In the genomic region with DNA sequence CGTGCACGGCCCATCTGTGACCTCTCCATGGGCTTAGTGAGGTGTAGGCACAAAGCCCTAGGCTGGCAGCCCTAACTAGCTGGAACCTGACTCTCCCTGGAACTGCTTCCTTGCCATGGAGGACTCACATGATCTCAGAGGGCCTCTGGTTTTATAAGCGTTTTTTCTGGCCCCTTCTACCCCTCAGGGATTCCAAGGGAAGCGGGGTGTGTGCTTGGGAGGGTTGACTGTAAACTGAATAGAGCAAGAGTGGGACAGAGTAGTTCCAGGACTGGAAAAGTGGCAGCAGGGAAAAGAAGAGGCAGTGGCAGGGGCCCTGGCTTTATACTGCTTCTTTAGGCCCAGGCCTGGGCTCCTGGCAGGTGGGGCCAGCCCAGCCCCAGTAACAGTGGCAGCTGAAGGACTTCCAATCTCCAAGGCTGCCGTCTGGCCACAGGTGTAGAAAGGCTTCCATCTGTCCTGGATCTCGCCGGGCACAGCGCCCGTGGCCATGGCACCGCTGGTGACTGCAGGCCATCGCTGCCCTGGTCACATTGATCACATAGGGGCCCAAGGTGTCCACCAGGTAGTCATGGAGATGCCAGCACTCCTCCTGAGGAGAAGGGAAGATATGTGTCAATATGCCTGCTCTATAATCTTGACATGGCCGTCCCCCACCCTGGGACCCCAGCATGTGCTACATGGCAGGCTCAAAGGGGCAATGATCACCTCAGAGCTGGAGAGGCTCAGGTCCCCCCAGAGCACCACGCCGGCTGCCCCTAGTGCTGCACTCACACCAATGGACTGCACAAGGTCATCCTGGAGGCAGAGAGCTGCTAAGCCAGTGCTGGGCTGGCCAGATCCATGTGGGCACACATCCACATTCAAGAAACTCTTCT, we compare ENCODE assay signal across 10 cellular contexts. TPM values are rescaled to one million over a fixed set of nuclear protein-coding genes. Genes with fewer than 3 reads are reported as not detected.
DNase-seq lines count a peak whose midpoint lies in the region; ATAC-seq and TF ChIP-seq lines count a peak whose summit lies in the region.
"Had no signal": no experiment of that assay in that cellular context is flagged by ENCODE, and none has a peak within 500 bp of the region (broad histone marks: within the 10 kb centered on the region; RNA-seq: fewer than 3 reads in every experiment).

No MANE protein-coding gene starts in this region.

- TF ChIP-seq CTCF in HL-60 (IDR thresholded peaks at IDR 0.05; ENCODE audit: insufficient read depth, low read length) (no peak), smooth muscle cell (IDR thresholded peaks at IDR 0.05; ENCODE audit: borderline replicate concordance, insufficient read depth, poor library complexity, severe bottlenecking) (no peak)

- no peaks in the 10 kb centered on the region for H3K9me3 Mint-ChIP-seq in activated CD8-positive, alpha-beta T cell treated with anti-CD3 and anti-CD28 coated beads, Interleukin-2, amount 10 ng/mL, durations not matched to agents 7 days and 5 days (ENCODE audit: insufficient read depth)

- no peaks in the 10 kb centered on the region for H3F3A ChIP-seq in smooth muscle cell (ENCODE audit: low read depth)

- H3K27ac ChIP-seq in HL-60 (replicated peaks) (peak overlapping the region; percentile 85), right cardiac atrium (ENCODE audit: low read length) (peak overlapping the region; percentile 80), smooth muscle cell (ENCODE audit: low read depth) (peak overlapping the region; percentile 10)

- DNase-seq in HL-60 (ENCODE audit: low read depth in 1 of 2, low spot score in 1 of 2) (no peak), right cardiac atrium (peak in 1 of 3 donors; percentile 69), smooth muscle cell (lab: John Stamatoyannopoulos, UW; ENCODE audit: unreplicated experiment) (no peak), NCI-H1930 (lab: John Stamatoyannopoulos, UW) (no peak), NOMO-1 treated with dmso at 0.1 percent for 144 hours (lab: John Stamatoyannopoulos, UW; ENCODE audit: unreplicated experiment) (no peak)
- no peak for DNase-seq in activated CD8-positive, alpha-beta T cell treated with anti-CD3 and anti-CD28 coated beads, Interleukin-2, amount 10 ng/mL, durations not matched to agents 7 days and 5 days
- DNase-seq in stimulated activated naive CD4-positive, alpha-beta T cell (lab: John Stamatoyannopoulos, UW): no peak
- DNase-seq in stimulated activated CD4-positive, alpha-beta T cell treated with anti-CD3 and anti-CD28 coated beads, Interleukin-4, amount 100 ng/mL, for 24 hours: no peak

- H3K9ac ChIP-seq in smooth muscle cell (ENCODE audit: low read depth): no peak overlapping the region

- H3K27me3 ChIP-seq in HL-60 (ENCODE audit: insufficient read depth, poor library complexity, severe bottlenecking): no peaks in the 10 kb centered on the region
- H3K27me3 ChIP-seq in right cardiac atrium (ENCODE audit: control insufficient read depth, insufficient read depth): no peaks in the 10 kb centered on the region
- no peaks in the 10 kb centered on the region for H3K27me3 ChIP-seq in smooth muscle cell (ENCODE audit: low read depth)

- CTCF ChIA-PET in activated CD8-positive, alpha-beta T cell treated with anti-CD3 and anti-CD28 coated beads, Interleukin-2, amount 10 ng/mL, durations not matched to agents 7 days and 5 days (lab: Charles Lee): interaction anchor here (0.7 to 2.2 kb wide), 10 partner anchors 10 to 99 kb away, joined by 3 to 10 read pairs (median 7); no protein-coding TSS in a partner anchor

- H3K4me3 Mint-ChIP-seq in activated CD8-positive, alpha-beta T cell treated with anti-CD3 and anti-CD28 coated beads, Interleukin-2, amount 10 ng/mL, durations not matched to agents 7 days and 5 days: peak overlapping the region; percentile 88

- H3K27me3 Mint-ChIP-seq in activated CD8-positive, alpha-beta T cell treated with anti-CD3 and anti-CD28 coated beads, Interleukin-2, amount 10 ng/mL, durations not matched to agents 7 days and 5 days (ENCODE audit: low read depth): no peaks in the 10 kb centered on the region

- POLR2A ChIA-PET in activated CD8-positive, alpha-beta T cell treated with anti-CD3 and anti-CD28 coated beads, Interleukin-2, amount 10 ng/mL, durations not matched to agents 7 days and 5 days (lab: Charles Lee): interaction anchor here (0.6 to 1.8 kb wide), 9 partner anchors 25 to 89 kb away, joined by 3 to 5 read pairs (median 4); partner anchors contain the start of genes HYAL2 and RASSF1

- no peak overlapping the region for H2AFZ ChIP-seq in smooth muscle cell (ENCODE audit: low read depth)

- H4K20me1 ChIP-seq in smooth muscle cell (ENCODE audit: low read depth): no peaks in the 10 kb centered on the region

- peak; percentile 4 for ATAC-seq in activated CD8-positive, alpha-beta T cell treated with anti-CD3 and anti-CD28 coated beads, Interleukin-2, amount 10 ng/mL, durations not matched to agents 7 days and 5 days
- ATAC-seq in right cardiac atrium: peak in 1 of 2 donors; percentile 0

- H3K4me3 ChIP-seq in HL-60 (replicated peaks; ENCODE audit: insufficient read depth, low read length): peak overlapping the region; percentile 29
- H3K4me3 ChIP-seq in right cardiac atrium (ENCODE audit: low read length): peak overlapping the region; percentile 3
- H3K4me3 ChIP-seq in smooth muscle cell: peak overlapping the region; percentile 44

- peaks cover 36% of the 10 kb centered on the region for H3K4me1 Mint-ChIP-seq in activated CD8-positive, alpha-beta T cell treated with anti-CD3 and anti-CD28 coated beads, Interleukin-2, amount 10 ng/mL, durations not matched to agents 7 days and 5 days (ENCODE audit: low read depth)

- H3K36me3 ChIP-seq in smooth muscle cell (ENCODE audit: low read depth): no peaks in the 10 kb centered on the region

- intact Hi-C loops in right cardiac atrium (cut with DNase I): no loop called here

- peaks cover 8% of the 10 kb centered on the region for H3K36me3 Mint-ChIP-seq in activated CD8-positive, alpha-beta T cell treated with anti-CD3 and anti-CD28 coated beads, Interleukin-2, amount 10 ng/mL, durations not matched to agents 7 days and 5 days (ENCODE audit: low read depth)

- H3K27ac Mint-ChIP-seq in activated CD8-positive, alpha-beta T cell treated with anti-CD3 and anti-CD28 coated beads, Interleukin-2, amount 10 ng/mL, durations not matched to agents 7 days and 5 days: peak overlapping the region; percentile 94

- H3K4me1 ChIP-seq in right cardiac atrium (ENCODE audit: control insufficient read depth, insufficient read depth, low read length): peaks cover 6% of the 10 kb centered on the region
- H3K4me1 ChIP-seq in smooth muscle cell (ENCODE audit: low read depth): peaks cover 10% of the 10 kb centered on the region

- H3K79me2 ChIP-seq in smooth muscle cell (ENCODE audit: low read depth): peaks cover 11% of the 10 kb centered on the region

- no peaks in the 10 kb centered on the region for H3K9me3 ChIP-seq in right cardiac atrium (ENCODE audit: control insufficient read depth, low read length)
- H3K9me3 ChIP-seq in smooth muscle cell (replicated peaks; ENCODE audit: low read depth): no peaks in the 10 kb centered on the region

- 65% methylated on average over 14 of the region's 14 CpGs for whole genome bisulfite sequencing in right cardiac atrium
- 82% methylated on average over 14 of the region's 14 CpGs for WGBS in smooth muscle cell (ENCODE audit: low lambda C conversion rate)

- H3K4me2 ChIP-seq in smooth muscle cell: peak overlapping the region; percentile 82

RNA-seq across cellular contexts. Expression of gene IFRD2, which starts 0.9 kb away (rescaled TPM):
- 10 to 100 TPM; 81.3 to 85.1 TPM for total RNA-seq in activated CD8-positive, alpha-beta T cell treated with anti-CD3 and anti-CD28 coated beads, Interleukin-2, amount 10 ng/mL, durations not matched to agents 7 days and 5 days
- total RNA-seq in right cardiac atrium (10 to 100 TPM; 51.0 to 67.6 (median 56.9) TPM), smooth muscle cell (19.9 and 20.8 TPM in 2 replicates)
- polyA plus RNA-seq in right cardiac atrium (50.9 TPM), smooth muscle cell (59.3 and 62.6 TPM in 2 replicates)

RNA-seq across cellular contexts. Expression of gene HYAL3, which starts 6.0 kb away (rescaled TPM):
- total RNA-seq in activated CD8-positive, alpha-beta T cell treated with anti-CD3 and anti-CD28 coated beads, Interleukin-2, amount 10 ng/mL, durations not matched to agents 7 days and 5 days: 10 to 100 TPM in 1 of 2 experiments, 1 to 10 TPM in 1; 9.7 to 12.7 TPM
- 1 to 10 TPM; 1.1 to 2.4 (median 1.7) TPM for total RNA-seq in right cardiac atrium
- 2.9 TPM for polyA plus RNA-seq in right cardiac atrium
- 1.6 and 2.5 TPM in 2 replicates for total RNA-seq in smooth muscle cell
- 3.7 and 6.7 TPM in 2 replicates for polyA plus RNA-seq in smooth muscle cell

RNA-seq across cellular contexts. Expression of gene NAA80, which starts 6.0 kb away (rescaled TPM):
- total RNA-seq in activated CD8-positive, alpha-beta T cell treated with anti-CD3 and anti-CD28 coated beads, Interleukin-2, amount 10 ng/mL, durations not matched to agents 7 days and 5 days: 10 to 100 TPM; 26.8 to 28.5 TPM
- total RNA-seq in right cardiac atrium (10 to 100 TPM in 1 of 4 donors, 1 to 10 TPM in 3; 8.1 to 11.5 (median 8.7) TPM), smooth muscle cell (11.3 and 13.0 TPM in 2 replicates)
- polyA plus RNA-seq in right cardiac atrium (11.3 TPM), smooth muscle cell (16.7 and 21.9 TPM in 2 replicates)

RNA-seq across cellular contexts. Expression of gene HYAL1, which starts 10.2 kb away (rescaled TPM):
- total RNA-seq in activated CD8-positive, alpha-beta T cell treated with anti-CD3 and anti-CD28 coated beads, Interleukin-2, amount 10 ng/mL, durations not matched to agents 7 days and 5 days: under 1 TPM in 1 of 2 experiments, not detected in 1; 0.16 TPM
- total RNA-seq in right cardiac atrium: 10 to 100 TPM; 17.8 to 33.7 (median 26.8) TPM
- 25.4 TPM for polyA plus RNA-seq in right cardiac atrium
- 0.54 and 1.0 TPM in 2 replicates for total RNA-seq in smooth muscle cell
- polyA plus RNA-seq in smooth muscle cell: 1.4 TPM in 1 of 2 replicates, not detected in the other

RNA-seq across cellular contexts. Expression of gene LSMEM2, which starts 14.3 kb away (rescaled TPM):
- total RNA-seq in activated CD8-positive, alpha-beta T cell treated with anti-CD3 and anti-CD28 coated beads, Interleukin-2, amount 10 ng/mL, durations not matched to agents 7 days and 5 days: not detected
- 10 to 100 TPM in 2 of 4 donors, 1 to 10 TPM in 2; 1.4 to 15.7 (median 8.0) TPM for total RNA-seq in right cardiac atrium
- 14.6 TPM for polyA plus RNA-seq in right cardiac atrium
- total RNA-seq in smooth muscle cell: 0.09 and 0.18 TPM in 2 replicates
- 0.87 TPM in 1 of 2 replicates, not detected in the other for polyA plus RNA-seq in smooth muscle cell
- total RNA-seq: glomerular endothelial cell, HT1080 had no signal

Comparison
In these comparisons a context has a peak if more than half of its experiments do, and no peak if none do; other contexts are left out.
1. H3K27ac ChIP-seq: peak in every context shown above with its lines; median percentile 85 in HL-60; 80 in right cardiac atrium; 10 in smooth muscle cell.